In genomic region chr4:121182296-121182695, GRCh38 we compare ENCODE assay signal across 10 cellular contexts.
DNase-seq lines count a peak whose midpoint lies in the region; ATAC-seq, FAIRE-seq and TF ChIP-seq lines count a peak whose summit lies in the region.
"Had no signal": no experiment of that assay in that cellular context is flagged by ENCODE, and none has a peak within 500 bp of the region (broad histone marks: within the 10 kb centered on the region; RNA-seq: fewer than 3 reads in every experiment).

No MANE protein-coding gene starts in this region.

- no peaks in the 10 kb centered on the region for H4K20me1 ChIP-seq in OCI-LY1 (ENCODE audit: insufficient read depth, low read length)

- DNase-seq in GM19239 (ENCODE audit: insufficient read length, low spot score), result no peak
- DNase-seq in effector memory CD8-positive, alpha-beta T cell, result peak; percentile 21 to 39 (median 25)
- no peak for DNase-seq in NCI-H82 (lab: John Stamatoyannopoulos, UW)
- no peak for DNase-seq in GM10266 (ENCODE audit: extremely low spot score)
- DNase-seq: activated CD4-positive, alpha-beta T cell treated with anti-CD3 and anti-CD28 coated beads for 48 hours; heart right ventricle; KBM-7 had no signal

- H3K4me3 ChIP-seq in OCI-LY1 (ENCODE audit: low read depth, low read length, poor library complexity, severe bottlenecking) (peak overlapping the region; percentile 13), skin epidermis (peak overlapping the region in 3 of 7 experiments; percentile 6 to 18 (median 15))

- no peaks in the 10 kb centered on the region for H3F3A ChIP-seq in OCI-LY1 (ENCODE audit: insufficient read depth, low read length)

- H3K36me3 ChIP-seq in OCI-LY1 (ENCODE audit: insufficient read depth, low read length), result no peaks in the 10 kb centered on the region
- H3K36me3 ChIP-seq: heart right ventricle had no signal

- peak; percentile 79 for ATAC-seq in effector memory CD8-positive, alpha-beta T cell (replicated peaks)
- no peak for ATAC-seq in GM18517 (IDR thresholded peaks at IDR 0.05; ENCODE audit: unreplicated experiment)
- ATAC-seq: heart right ventricle had no signal

- peaks cover 0 to 2% of the 10 kb centered on the region in 2 donors for H3K9me3 Mint-ChIP-seq in effector memory CD8-positive, alpha-beta T cell

- H3K36me3 Mint-ChIP-seq in effector memory CD8-positive, alpha-beta T cell (ENCODE audit: insufficient read depth), result no peaks in the 10 kb centered on the region

- no peak overlapping the region for H2AFZ ChIP-seq in OCI-LY1 (ENCODE audit: low read length)

- H3K4me2 ChIP-seq in OCI-LY1 (ENCODE audit: low read length), result peak overlapping the region; percentile 45

- H3K79me2 ChIP-seq in OCI-LY1 (ENCODE audit: insufficient read depth, low read length), result no peaks in the 10 kb centered on the region

- H3K4me1 Mint-ChIP-seq in effector memory CD8-positive, alpha-beta T cell (ENCODE audit: low read depth in 2 of 2), result peaks cover 41 to 74% of the 10 kb centered on the region in 2 donors

- TF ChIP-seq CTCF in OCI-LY1 (IDR thresholded peaks at IDR 0.05; ENCODE audit: low read length) (no peak), GM10266 (IDR thresholded peaks at IDR 0.05; ENCODE audit: control insufficient read depth, insufficient read depth, low read depth, missing control alignments) (no peak)

- peak overlapping the region; percentile 71 to 79 for H3K4me3 Mint-ChIP-seq in effector memory CD8-positive, alpha-beta T cell

- H3K27me3 ChIP-seq in OCI-LY1 (ENCODE audit: insufficient read depth, low read length), result no peaks in the 10 kb centered on the region

- peak overlapping the region; percentile 70 to 92 for H3K27ac Mint-ChIP-seq in effector memory CD8-positive, alpha-beta T cell

- peak; percentile 28 for FAIRE-seq in GM19239 (lab: Jason Lieb, UNC)

- H3K4me1 ChIP-seq in OCI-LY1 (ENCODE audit: insufficient read depth, low read length, severe bottlenecking), result peaks cover 4% of the 10 kb centered on the region

- H3K27me3 Mint-ChIP-seq in effector memory CD8-positive, alpha-beta T cell, result no peaks in the 10 kb centered on the region

- H3K27ac ChIP-seq in OCI-LY1 (ENCODE audit: low read depth, low read length, poor library complexity, severe bottlenecking) (no peak overlapping the region), skin epidermis (peak overlapping the region in 11 of 21 experiments; percentile 11 to 89 (median 59))

- H3K9me3 ChIP-seq in OCI-LY1 (ENCODE audit: low read length), result no peaks in the 10 kb centered on the region
- H3K9me3 ChIP-seq: heart right ventricle had no signal

- H3K9me2 ChIP-seq in OCI-LY1 (ENCODE audit: low read depth, low read length), result no peaks in the 10 kb centered on the region

- H3K9ac ChIP-seq in OCI-LY1 (ENCODE audit: low read length), result no peak overlapping the region

Comparison
In these comparisons a context has a peak if more than half of its experiments do, and no peak if none do; other contexts are left out.
1. DNase-seq: peak in effector memory CD8-positive, alpha-beta T cell (3 of 3); none in GM19239 (single experiment), NCI-H82 (single experiment) and GM10266 (single experiment).